Comparison of ENCODE assay signal across 8 cellular contexts in genomic region chr1:203861379-203862184, GRCh38. TPM values are rescaled to one million over a fixed set of nuclear protein-coding genes. Genes with fewer than 3 reads are reported as not detected.
DNase-seq lines count a peak whose midpoint lies in the region; ATAC-seq and TF ChIP-seq lines count a peak whose summit lies in the region.

TSS of gene SNRPE (plus strand) at chr1:203861599. CDS start at chr1:203861660, 61 bp downstream.

- no peaks in the 10 kb centered on the region for H3K9me3 Mint-ChIP-seq in activated T-cell treated with anti-CD3 and anti-CD28 coated beads, Interleukin-2, amount 50 U/mL, for 24 hours

- no peaks in the 10 kb centered on the region for H3K27me3 ChIP-seq in esophagus (ENCODE audit: control insufficient read depth in 1 of 2, insufficient read depth in 2 of 2, low read length in 2 of 2)
- no peaks in the 10 kb centered on the region for H3K27me3 ChIP-seq in muscle layer of colon (ENCODE audit: control insufficient read depth in 1 of 2, insufficient read depth in 2 of 2, low read length in 2 of 2)

- H3K4me1 ChIP-seq in esophagus (ENCODE audit: control insufficient read depth in 2 of 2, insufficient read depth in 2 of 2, low read length in 1 of 2) (no peaks in the 10 kb centered on the region), muscle layer of colon (ENCODE audit: insufficient read depth, low read length) (peaks cover 26% of the 10 kb centered on the region)

- H3K9me3 ChIP-seq in esophagus (ENCODE audit: control insufficient read depth in 2 of 2, insufficient read depth in 1 of 2, low read depth in 1 of 2, low read length in 1 of 2) = no peaks in the 10 kb centered on the region
- H3K9me3 ChIP-seq in muscle layer of colon (ENCODE audit: low read length) = no peaks in the 10 kb centered on the region

- H3K4me3 ChIP-seq in esophagus (ENCODE audit: low read depth in 1 of 2, low read length in 2 of 2) (peak within 1 kb of the TSS; percentile 91 to 99), muscle layer of colon (ENCODE audit: low read depth in 1 of 2, low read length in 2 of 2) (peak within 1 kb of the TSS; percentile 72 to 98)

- peaks cover 34% of the 10 kb centered on the region for H3K4me1 Mint-ChIP-seq in activated T-cell treated with anti-CD3 and anti-CD28 coated beads, Interleukin-2, amount 50 U/mL, for 24 hours (ENCODE audit: low read depth)

- peak within 1 kb of the TSS; percentile 77 for H3K9ac ChIP-seq in muscle layer of colon (ENCODE audit: low read length)

- H3K27ac Mint-ChIP-seq in activated T-cell treated with anti-CD3 and anti-CD28 coated beads, Interleukin-2, amount 50 U/mL, for 24 hours = peak within 1 kb of the TSS; percentile 100

- peak within 1 kb of the TSS; percentile 73 to 88 for H3K27ac ChIP-seq in esophagus (ENCODE audit: low read depth in 2 of 2, low read length in 1 of 2)
- peak within 1 kb of the TSS; percentile 63 for H3K27ac ChIP-seq in muscle layer of colon (ENCODE audit: low read depth, low read length)

- peak within 1 kb of the TSS; percentile 100 for H3K4me3 Mint-ChIP-seq in activated T-cell treated with anti-CD3 and anti-CD28 coated beads, Interleukin-2, amount 50 U/mL, for 24 hours

- peak; percentile 97 for ATAC-seq in GM21723 (IDR thresholded peaks at IDR 0.05; ENCODE audit: unreplicated experiment)

- H3K27me3 Mint-ChIP-seq in activated T-cell treated with anti-CD3 and anti-CD28 coated beads, Interleukin-2, amount 50 U/mL, for 24 hours = no peaks in the 10 kb centered on the region

- DNase-seq in DMS79 treated with DMSO at 0.1 percent for 48 hours (lab: John Stamatoyannopoulos, UW) (peak; percentile 97), KG1 (lab: John Stamatoyannopoulos, UW) (peak; percentile 92)
- DNase-seq in activated T-cell treated with anti-CD3 and anti-CD28 coated beads, Interleukin-2, amount 50 U/mL, for 24 hours = peak; percentile 94
- DNase-seq in stimulated activated CD8-positive, alpha-beta memory T cell treated with anti-CD3 and anti-CD28 coated beads, Interleukin-7, amount 100 ng/mL, for 24 hours (ENCODE audit: low read depth) = peak; percentile 87

- WGBS in esophagus, 2 donors = 0% methylated on average over 48 of the region's 48 CpGs

- peaks cover 5 to 10% of the 10 kb centered on the region in 2 donors for H3K36me3 ChIP-seq in esophagus (ENCODE audit: control insufficient read depth in 2 of 2, insufficient read depth in 2 of 2, low read length in 1 of 2)
- peaks cover 30% of the 10 kb centered on the region for H3K36me3 ChIP-seq in muscle layer of colon (ENCODE audit: insufficient read depth, low read length)

- peaks cover 58% of the 10 kb centered on the region for H3K36me3 Mint-ChIP-seq in activated T-cell treated with anti-CD3 and anti-CD28 coated beads, Interleukin-2, amount 50 U/mL, for 24 hours (ENCODE audit: low read depth)

TF ChIP-seq in PFSK-1, 5 proteins besides CTCF, POLR2A, EP300 and RAD21:
- TF ChIP-seq REST (IDR thresholded peaks at IDR 0.05; ENCODE audit: insufficient read depth in 1 of 2, low read depth in 2 of 2, low read length in 2 of 2) = peak; percentile 29 to 63; a peak in 1 of 4 replicates
- TF ChIP-seq FOXP2 (optimal IDR thresholded peaks at IDR 0.05; ENCODE audit: borderline replicate concordance, extremely low read depth, extremely low read length, insufficient read depth) = peak; percentile 68
- peak; percentile 91 for TF ChIP-seq POLR2AphosphoS5 (IDR thresholded peaks at IDR 0.05; ENCODE audit: low read depth, low read length)
- TF ChIP-seq TAF1 (IDR thresholded peaks at IDR 0.05; ENCODE audit: borderline replicate concordance, insufficient read depth, low read length) = peak; percentile 97; the same call in 1 of the 2 replicates
- TF ChIP-seq SIN3A (IDR thresholded peaks at IDR 0.05; ENCODE audit: borderline replicate concordance, insufficient read depth, low read length) = peak; percentile 84

RNA-seq across cellular contexts. Expression of gene SNRPE, which starts in this region (rescaled TPM):
- 139 TPM for polyA plus RNA-seq in PFSK-1 (2012; ENCODE audit: insufficient read length, low read depth)
- polyA plus RNA-seq in esophagus = 10 to 100 TPM; 47.8 to 95.1 TPM

Comparison
In these comparisons a context has a peak if more than half of its experiments do, and no peak if none do; other contexts are left out.
1. Peak in every context shown above with its lines: DNase-seq, ATAC-seq, H3K4me3 ChIP-seq and H3K27ac ChIP-seq.